8 cellular contexts compared by ENCODE assay signal in genomic region chr7:72827839-72828591, GRCh38. TPM values are rescaled to one million over a fixed set of nuclear protein-coding genes. Genes with fewer than 3 reads are reported as not detected.
DNase-seq lines count a peak whose midpoint lies in the region; ATAC-seq and TF ChIP-seq lines count a peak whose summit lies in the region.
"Not testable (repeated sequence)": the region's sequence is repeated elsewhere in the genome, so short reads cannot be mapped to it uniquely, and the experiment has no call there.

Gene TYW1B (minus strand): TSS chr7:72828200. CDS start chr7:72828075, 125 bp downstream.

- H3K4me1 ChIP-seq in CD4-positive, CD25-positive, alpha-beta regulatory T cell (ENCODE audit: control insufficient read depth, insufficient read depth, low read length, poor library complexity, severe bottlenecking) = peaks cover 23% of the 10 kb centered on the region
- peaks cover 4 to 32% of the 10 kb centered on the region in 2 donors for H3K4me1 ChIP-seq in left lung

- H3K36me3 Mint-ChIP-seq in CD4-positive, CD25-positive, alpha-beta regulatory T cell = not testable (repeated sequence)

- peak; percentile 96 to 98 (median 98) for DNase-seq in CD4-positive, CD25-positive, alpha-beta regulatory T cell
- DNase-seq in NCI-H774 (lab: John Stamatoyannopoulos, UW) = peak; percentile 97
- DNase-seq in activated CD4-positive, alpha-beta T cell treated with anti-CD3 and anti-CD28 coated beads, Interleukin-2, amount 50 U/mL, for 48 hours = peak; percentile 96 to 97
- peak; percentile 97 for DNase-seq in dermis blood vessel endothelial cell
- DNase-seq in left lung = peak; percentile 98
- peak; percentile 95 for DNase-seq in stimulated activated CD4-positive, alpha-beta T cell treated with anti-CD3 and anti-CD28 coated beads, Interleukin-2, amount 100 ng/mL, for 4 hours (ENCODE audit: low read depth)

- H3K27ac ChIP-seq in CD4-positive, CD25-positive, alpha-beta regulatory T cell (ENCODE audit: insufficient read depth, low read length, poor library complexity, severe bottlenecking) = peak within 1 kb of the TSS; percentile 96
- peak within 1 kb of the TSS; percentile 93 to 97 for H3K27ac ChIP-seq in left lung

- intact Hi-C loops in left lung (cut with DNase I) = not testable (repeated sequence)

- H3K9me3 Mint-ChIP-seq in CD4-positive, CD25-positive, alpha-beta regulatory T cell = not testable (repeated sequence)

- peak; percentile 89 to 90 for ATAC-seq in CD4-positive, CD25-positive, alpha-beta regulatory T cell (ENCODE audit: low read depth in 2 of 2)
- ATAC-seq in GM19438 (IDR thresholded peaks at IDR 0.05; ENCODE audit: low read depth, unreplicated experiment) = peak; percentile 88
- peak; percentile 84 for ATAC-seq in HG03571 (IDR thresholded peaks at IDR 0.05; ENCODE audit: unreplicated experiment)
- ATAC-seq in left lung = peak; percentile 90

- not testable (repeated sequence) for TF ChIP-seq CTCF in left lung (IDR thresholded peaks at IDR 0.05)

- peaks cover 10 to 47% (median 21%) of the 10 kb centered on the region in 4 donors for H3K4me1 Mint-ChIP-seq in CD4-positive, CD25-positive, alpha-beta regulatory T cell

- H3K27me3 ChIP-seq in CD4-positive, CD25-positive, alpha-beta regulatory T cell (ENCODE audit: control insufficient read depth, insufficient read depth, low read length); left lung: not testable (repeated sequence)

- H3K4me3 ChIP-seq in CD4-positive, CD25-positive, alpha-beta regulatory T cell (ENCODE audit: low read depth, low read length) = peak within 1 kb of the TSS; percentile 96
- peak within 1 kb of the TSS; percentile 66 to 77 for H3K4me3 ChIP-seq in left lung

- H3K9me3 ChIP-seq in CD4-positive, CD25-positive, alpha-beta regulatory T cell (ENCODE audit: control insufficient read depth in 2 of 2, low read length in 2 of 2); left lung: not testable (repeated sequence)

- H3K4me3 Mint-ChIP-seq in CD4-positive, CD25-positive, alpha-beta regulatory T cell = peak within 1 kb of the TSS; percentile 92 to 97 (median 96)

- H3K27me3 Mint-ChIP-seq in CD4-positive, CD25-positive, alpha-beta regulatory T cell = not testable (repeated sequence)

- peak within 1 kb of the TSS; percentile 90 to 98 (median 97) for H3K27ac Mint-ChIP-seq in CD4-positive, CD25-positive, alpha-beta regulatory T cell

- H3K36me3 ChIP-seq in CD4-positive, CD25-positive, alpha-beta regulatory T cell (ENCODE audit: control insufficient read depth, insufficient read depth, low read length) = peaks cover 18% of the 10 kb centered on the region
- peaks cover 0 to 19% of the 10 kb centered on the region in 2 donors for H3K36me3 ChIP-seq in left lung

RNA-seq across cellular contexts. Expression of gene TYW1B, which starts in this region (rescaled TPM):
- total RNA-seq in CD4-positive, CD25-positive, alpha-beta regulatory T cell = 9.8 TPM
- polyA plus RNA-seq in CD4-positive, CD25-positive, alpha-beta regulatory T cell = 1 to 10 TPM in 1 of 4 donors, under 1 TPM in 3; 0.46 to 1.3 (median 0.79) TPM
- total RNA-seq in dermis blood vessel endothelial cell (2.8 and 6.0 TPM in 2 replicates), left lung (1 to 10 TPM; 2.4 to 9.7 TPM)

Comparison
In these comparisons a context has a peak if more than half of its experiments do, and no peak if none do; other contexts are left out.
1. Peak in every context shown above with its lines: DNase-seq, ATAC-seq, H3K4me3 ChIP-seq and H3K27ac ChIP-seq.